22 cellular contexts compared by ENCODE assay signal in genomic region chr3:166864473-166865467, GRCh38.
"Had no signal": no experiment of that assay in that cellular context is flagged by ENCODE, and none has a peak within 500 bp of the region (broad histone marks: within the 10 kb centered on the region; RNA-seq: fewer than 3 reads in every experiment).

No MANE protein-coding gene starts in this region.

- H3K4me3 ChIP-seq: colonic mucosa, pancreas, prostate gland, smooth muscle cell, testis had no signal

- H3K27me3 ChIP-seq: colonic mucosa, pancreas, testis had no signal

- DNase-seq: activated CD4-positive, alpha-beta T cell treated with anti-CD3 and anti-CD28 coated beads, Interleukin-2, amount 50 U/mL, for 1 hour; activated CD4-positive, CD25-positive, alpha-beta regulatory T cell treated with anti-CD3 and anti-CD28 coated beads, Interleukin-2, amount 50 U/mL, for 72 hours; activated CD8-positive, alpha-beta T cell treated with anti-CD3 and anti-CD28 coated beads for 36 hours; activated naive CD8-positive, alpha-beta T cell treated with anti-CD3 and anti-CD28 coated beads, Interleukin-2, amount 50 U/mL, for 24 hours; activated T-cell treated with anti-CD3 and anti-CD28 coated beads, Interleukin-2, amount 50 U/mL, for 48 hours; colonic mucosa; effector memory CD4-positive, alpha-beta T cell; glutamatergic neuron; islet precursor cell; left cardiac atrium; left ventricle myocardium superior; naive B cell; nucleus accumbens; retina; stimulated activated CD4-positive, alpha-beta T cell treated with anti-CD3 and anti-CD28 coated beads, Interleukin-15, amount 100 ng/mL, for 24 hours; stimulated activated CD4-positive, alpha-beta T cell treated with anti-CD3 and anti-CD28 coated beads, Interleukin-2, amount 100 ng/mL, for 24 hours; stimulated activated naive CD8-positive, alpha-beta T cell treated with anti-CD3 and anti-CD28 coated beads, Interleukin-15, Interleukin-2, amounts not matched to agents 100 U/mL and 50 U/mL, for 24 hours; T-helper 1 cell; testis had no signal

- H3K27ac ChIP-seq: colonic mucosa, pancreas, prostate gland, testis had no signal

- H3K36me3 ChIP-seq: colonic mucosa, pancreas, prostate gland had no signal

- H3K9me3 ChIP-seq: colonic mucosa, pancreas, prostate gland, testis had no signal

- ATAC-seq: activated CD8-positive, alpha-beta T cell treated with anti-CD3 and anti-CD28 coated beads for 36 hours; activated naive CD8-positive, alpha-beta T cell treated with anti-CD3 and anti-CD28 coated beads, Interleukin-2, amount 50 U/mL, for 24 hours; left cardiac atrium; left ventricle myocardium superior; pancreas; stimulated activated naive CD8-positive, alpha-beta T cell treated with anti-CD3 and anti-CD28 coated beads, Interleukin-15, Interleukin-2, amounts not matched to agents 100 U/mL and 50 U/mL, for 24 hours had no signal

- H3K4me1 ChIP-seq: colonic mucosa, pancreas, prostate gland, testis had no signal

- H3K4me2 ChIP-seq: smooth muscle cell had no signal
